ENCODE assay signal across 21 cellular contexts in the genomic region with DNA sequence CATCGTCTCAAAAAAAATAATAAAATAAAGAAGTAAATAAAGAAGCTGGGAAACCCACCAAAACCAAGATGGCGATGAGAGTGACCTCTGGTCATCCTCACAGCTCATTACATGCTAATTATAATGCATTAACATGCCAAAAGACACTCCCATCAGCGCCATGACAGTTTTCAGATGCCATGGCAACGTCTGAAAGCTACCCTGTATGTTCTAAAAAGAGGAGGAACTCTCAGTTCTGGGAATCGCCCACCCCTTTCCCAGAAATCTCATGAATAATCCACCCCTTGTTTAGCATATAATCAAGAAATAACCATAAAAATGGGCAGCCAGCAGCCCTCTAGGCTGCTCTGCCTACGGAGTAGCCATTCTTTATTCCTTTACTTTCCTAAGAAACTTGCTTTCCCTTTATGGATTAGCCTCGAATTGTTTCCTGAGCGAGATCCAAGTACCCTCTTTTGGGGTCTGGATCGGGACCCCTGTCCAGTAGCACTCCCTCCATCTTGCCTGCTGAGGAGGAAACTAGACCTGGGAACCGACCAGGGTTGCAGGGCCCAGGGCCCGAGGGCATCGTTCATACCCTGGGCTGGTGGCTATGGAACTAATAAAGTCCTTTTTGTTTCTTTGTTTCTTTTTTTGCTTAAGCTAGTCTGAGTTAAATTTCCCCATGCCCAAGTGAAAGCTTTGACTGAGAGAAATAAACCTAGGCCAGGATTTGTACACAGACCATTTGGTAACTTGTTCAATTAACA. TPM values are rescaled to one million over a fixed set of nuclear protein-coding genes. Genes with fewer than 3 reads are reported as not detected.
"Had no signal": no experiment of that assay in that cellular context is flagged by ENCODE, and none has a peak within 500 bp of the region (broad histone marks: within the 10 kb centered on the region; RNA-seq: fewer than 3 reads in every experiment).

No MANE protein-coding gene starts in this region.

- H3K4me3 Mint-ChIP-seq: neural crest cell had no signal

- H3K27me3 Mint-ChIP-seq: activated B cell treated with CpG ODN at 0.5 μM for 24 hours had no signal

- H3K9me3 Mint-ChIP-seq: neural crest cell had no signal

- H3K4me3 ChIP-seq: ovary, right lobe of liver had no signal

- H3K9me3 ChIP-seq: colonic mucosa, esophagus squamous epithelium, ovary, right lobe of liver, tibial artery had no signal

- ATAC-seq: right lobe of liver had no signal

- H3K27ac ChIP-seq: colonic mucosa, esophagus squamous epithelium, ovary, right lobe of liver, tibial artery had no signal

- H3K27me3 ChIP-seq: colonic mucosa, ovary, right lobe of liver had no signal

- H3K4me1 ChIP-seq: colonic mucosa had no signal

- DNase-seq: activated B cell treated with CpG ODN at 0.5 μM for 24 hours; activated CD4-positive, alpha-beta T cell treated with anti-CD3 and anti-CD28 coated beads, Interleukin-2, amount 10 ng/mL, durations not matched to agents 7 days and 5 days; activated naive CD4-positive, alpha-beta T cell treated with anti-CD3 and anti-CD28 coated beads, Interleukin-2, amount 50 U/mL, for 16 hours; caudate nucleus; colonic mucosa; effector CD8-positive, alpha-beta T cell; esophagus squamous epithelium; glutamatergic neuron; hypothalamus; kidney glomerular epithelial cell; left ventricle myocardium superior; mesenchymal stem cell; ovary; right lobe of liver; stimulated activated CD4-positive, alpha-beta T cell treated with anti-CD3 and anti-CD28 coated beads, Interleukin-1b, Interleukin-23, amount 100 ng/mL, for 48 hours; tibial artery had no signal

- H3K36me3 ChIP-seq: colonic mucosa, esophagus squamous epithelium, ovary, right lobe of liver, tibial artery had no signal

- H3K27ac Mint-ChIP-seq: activated CD4-positive, alpha-beta T cell treated with anti-CD3 and anti-CD28 coated beads, Interleukin-2, amount 10 ng/mL, durations not matched to agents 7 days and 5 days; T-helper 2 cell treated with Interferon-gamma antibody and Interleukin-4, amounts not matched to agents 5 μg/mL and 100 μg/mL, for 36 hours had no signal

RNA-seq across cellular contexts. Expression of a gene that starts 30.9 kb away (rescaled TPM):
- total RNA-seq: activated B cell treated with CpG ODN at 0.5 μM for 24 hours; activated CD4-positive, alpha-beta T cell treated with anti-CD3 and anti-CD28 coated beads, Interleukin-2, amount 10 ng/mL, durations not matched to agents 7 days and 5 days; colonic mucosa; endothelial cell of umbilical vein; esophagus squamous epithelium; fibroblast of villous mesenchyme; left ventricle myocardium superior; neural crest cell; ovary; pulmonary artery endothelial cell; right lobe of liver had no signal
- polyA plus RNA-seq: endothelial cell of umbilical vein, ovary had no signal
